In the genomic region with DNA sequence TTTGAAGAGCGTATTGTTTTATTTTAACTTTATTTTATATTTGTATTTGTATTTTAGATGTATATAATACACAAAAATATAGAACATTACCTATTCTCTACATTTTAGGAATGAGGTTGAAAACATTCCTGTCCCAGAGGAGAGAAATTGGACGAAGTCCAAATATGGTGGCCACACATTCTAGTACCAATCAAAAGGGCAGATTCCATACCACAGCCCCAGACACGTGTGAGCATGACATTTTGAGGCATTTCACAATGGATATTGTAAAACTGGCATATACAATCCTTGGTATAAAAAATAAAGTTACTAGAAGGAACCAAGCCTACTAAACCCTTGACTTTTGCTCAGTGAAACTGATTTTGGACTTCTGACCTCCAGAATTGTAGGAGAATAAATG, we compare ENCODE assay signal across 11 cellular contexts.
"Had no signal": no experiment of that assay in that cellular context is flagged by ENCODE, and none has a peak within 500 bp of the region (broad histone marks: within the 10 kb centered on the region; RNA-seq: fewer than 3 reads in every experiment).

No MANE protein-coding gene starts in this region.

- DNase-seq: activated CD4-positive, alpha-beta T cell treated with anti-CD3 and anti-CD28 coated beads for 48 hours; activated CD8-positive, alpha-beta T cell treated with anti-CD3 and anti-CD28 coated beads for 36 hours; activated T-cell treated with anti-CD3 and anti-CD28 coated beads, Interleukin-2, amount 50 U/mL, for 72 hours; aorta; foreskin keratinocyte; naive B cell; spleen; stimulated activated naive CD8-positive, alpha-beta T cell treated with anti-CD3 and anti-CD28 coated beads, Interleukin-15, amount 100 ng/mL, for 72 hours had no signal

- ATAC-seq: activated CD8-positive, alpha-beta T cell treated with anti-CD3 and anti-CD28 coated beads for 36 hours; activated T-cell treated with anti-CD3 and anti-CD28 coated beads, Interleukin-2, amount 50 U/mL, for 72 hours; foreskin keratinocyte; stimulated activated naive CD8-positive, alpha-beta T cell treated with anti-CD3 and anti-CD28 coated beads, Interleukin-15, amount 100 ng/mL, for 72 hours; WTC11 had no signal

- H3K4me1 ChIP-seq: neural progenitor cell had no signal

- H3K36me3 ChIP-seq: neural progenitor cell, thoracic aorta had no signal

- H3K27me3 ChIP-seq: foreskin keratinocyte, neural progenitor cell, spleen had no signal

- H3K27ac ChIP-seq: foreskin keratinocyte, neural progenitor cell, spleen, thoracic aorta had no signal

- H3K9me3 ChIP-seq: spleen, thoracic aorta had no signal

- H3K4me3 ChIP-seq: neural progenitor cell, spleen, thoracic aorta had no signal
